9 cellular contexts compared by ENCODE assay signal in genomic region chr6:55528624-55529023, GRCh38. TPM values are rescaled to one million over a fixed set of nuclear protein-coding genes. Genes with fewer than 3 reads are reported as not detected.
DNase-seq lines count a peak whose midpoint lies in the region; ATAC-seq, FAIRE-seq and TF ChIP-seq lines count a peak whose summit lies in the region.
"Had no signal": no experiment of that assay in that cellular context is flagged by ENCODE, and none has a peak within 500 bp of the region (broad histone marks: within the 10 kb centered on the region; RNA-seq: fewer than 3 reads in every experiment).

No MANE protein-coding gene starts in this region.

- no peaks in the 10 kb centered on the region for H3K4me1 Mint-ChIP-seq in activated CD4-positive, alpha-beta T cell treated with anti-CD3 and anti-CD28 coated beads for 36 hours

- H3K4me3 ChIP-seq in adrenal gland = no peak overlapping the region

- TF ChIP-seq CTCF in adrenal gland (IDR thresholded peaks at IDR 0.05) = no peak

- H3K27ac ChIP-seq in adrenal gland = no peak overlapping the region

- TF ChIP-seq POLR2A in GM12892 (IDR thresholded peaks at IDR 0.05; ENCODE audit: low read depth, low read length) (no peak), adrenal gland (IDR thresholded peaks at IDR 0.05) (no peak)

- H3K4me3 Mint-ChIP-seq in activated CD4-positive, alpha-beta T cell treated with anti-CD3 and anti-CD28 coated beads for 36 hours = no peak overlapping the region

- 19 to 42% (median 31%) methylated on average over 1 of the region's 1 CpG for WGBS in adrenal gland, 4 donors

- H3K27me3 ChIP-seq in adrenal gland = no peaks in the 10 kb centered on the region

- POLR2A ChIA-PET in activated CD4-positive, alpha-beta T cell treated with anti-CD3 and anti-CD28 coated beads for 36 hours (lab: Charles Lee) = no interaction called here

- DNase-seq in RPMI8226 (peak; percentile 60), iPS DF 4.7 (ENCODE audit: extremely low read depth, low spot score) (peak; percentile 36), GM12892 (ENCODE audit: insufficient read length) (no peak), adrenal gland (no peak)
- DNase-seq in activated CD4-positive, alpha-beta T cell treated with anti-CD3 and anti-CD28 coated beads, Interleukin-2, amount 50 U/mL, for 4 hours = no peak
- DNase-seq in activated CD4-positive, alpha-beta T cell treated with anti-CD3 and anti-CD28 coated beads for 36 hours = no peak

- no peaks in the 10 kb centered on the region for H3K9me3 ChIP-seq in adrenal gland (replicated peaks in 1 of 3)

- intact Hi-C loops in activated CD4-positive, alpha-beta T cell treated with anti-CD3 and anti-CD28 coated beads for 36 hours (cut with DNase I, micrococcal nuclease) = no loop called here
- intact Hi-C loops in adrenal gland (cut with DNase I) = no loop called here

- CTCF ChIA-PET in activated CD4-positive, alpha-beta T cell treated with anti-CD3 and anti-CD28 coated beads for 36 hours (lab: Charles Lee) = interaction anchor here (0.6 kb wide), 1 partner anchor 297 kb away, joined by 3 read pairs; no protein-coding TSS in a partner anchor

- no peak overlapping the region for H3K27ac Mint-ChIP-seq in activated CD4-positive, alpha-beta T cell treated with anti-CD3 and anti-CD28 coated beads for 36 hours

- H3K27me3 Mint-ChIP-seq in activated CD4-positive, alpha-beta T cell treated with anti-CD3 and anti-CD28 coated beads for 36 hours = no peaks in the 10 kb centered on the region

- H3K36me3 Mint-ChIP-seq in activated CD4-positive, alpha-beta T cell treated with anti-CD3 and anti-CD28 coated beads for 36 hours (ENCODE audit: low read depth) = no peaks in the 10 kb centered on the region

- FAIRE-seq in GM12892 (lab: Jason Lieb, UNC) = no peak

- no peaks in the 10 kb centered on the region for H3K4me1 ChIP-seq in adrenal gland (replicated peaks in 1 of 2)

- H3K36me3 ChIP-seq in adrenal gland (replicated peaks in 1 of 2) = no peaks in the 10 kb centered on the region

- ATAC-seq in GM18502 (IDR thresholded peaks at IDR 0.05; ENCODE audit: poor library complexity, unreplicated experiment) = peak; percentile 93
- peak; percentile 99 for ATAC-seq in HG02938 (IDR thresholded peaks at IDR 0.05; ENCODE audit: unreplicated experiment)
- ATAC-seq in activated CD4-positive, alpha-beta T cell treated with anti-CD3 and anti-CD28 coated beads for 36 hours = no peak

- H3K9me3 Mint-ChIP-seq in activated CD4-positive, alpha-beta T cell treated with anti-CD3 and anti-CD28 coated beads for 36 hours (ENCODE audit: low read depth) = no peaks in the 10 kb centered on the region

RNA-seq across cellular contexts. Expression of gene HMGCLL1, which starts 50.4 kb away (rescaled TPM):
- total RNA-seq in activated CD4-positive, alpha-beta T cell treated with anti-CD3 and anti-CD28 coated beads for 36 hours = not detected
- polyA plus RNA-seq in GM12892 (2012; ENCODE audit: missing spikeins) = not detected
- total RNA-seq in adrenal gland = 1 to 10 TPM in 5 of 8 donors, under 1 TPM in 2, not detected in 1; 0.26 to 5.2 (median 2.8) TPM
- 1 to 10 TPM in 2 of 3 donors, under 1 TPM in 1; 0.71 to 4.6 (median 1.7) TPM for polyA plus RNA-seq in adrenal gland
- total RNA-seq: T-helper 1 cell treated with Interleukin-12 subunit alpha and Interleukin-12 subunit beta and Interleukin-4 antibody, amounts not matched to agents 30 ng/mL and 1 ng/mL, for 36 hours had no signal

Comparison
In these comparisons a context has a peak if more than half of its experiments do, and no peak if none do; other contexts are left out.
1. DNase-seq: peak in RPMI8226 (single experiment) and iPS DF 4.7 (single experiment); none in activated CD4-positive, alpha-beta T cell treated with anti-CD3 and anti-CD28 coated beads, Interleukin-2, amount 50 U/mL, for 4 hours (0 of 2), activated CD4-positive, alpha-beta T cell treated with anti-CD3 and anti-CD28 coated beads for 36 hours (single experiment), GM12892 (single experiment) and adrenal gland (0 of 7).